25 cellular contexts compared by ENCODE assay signal in the genomic region with DNA sequence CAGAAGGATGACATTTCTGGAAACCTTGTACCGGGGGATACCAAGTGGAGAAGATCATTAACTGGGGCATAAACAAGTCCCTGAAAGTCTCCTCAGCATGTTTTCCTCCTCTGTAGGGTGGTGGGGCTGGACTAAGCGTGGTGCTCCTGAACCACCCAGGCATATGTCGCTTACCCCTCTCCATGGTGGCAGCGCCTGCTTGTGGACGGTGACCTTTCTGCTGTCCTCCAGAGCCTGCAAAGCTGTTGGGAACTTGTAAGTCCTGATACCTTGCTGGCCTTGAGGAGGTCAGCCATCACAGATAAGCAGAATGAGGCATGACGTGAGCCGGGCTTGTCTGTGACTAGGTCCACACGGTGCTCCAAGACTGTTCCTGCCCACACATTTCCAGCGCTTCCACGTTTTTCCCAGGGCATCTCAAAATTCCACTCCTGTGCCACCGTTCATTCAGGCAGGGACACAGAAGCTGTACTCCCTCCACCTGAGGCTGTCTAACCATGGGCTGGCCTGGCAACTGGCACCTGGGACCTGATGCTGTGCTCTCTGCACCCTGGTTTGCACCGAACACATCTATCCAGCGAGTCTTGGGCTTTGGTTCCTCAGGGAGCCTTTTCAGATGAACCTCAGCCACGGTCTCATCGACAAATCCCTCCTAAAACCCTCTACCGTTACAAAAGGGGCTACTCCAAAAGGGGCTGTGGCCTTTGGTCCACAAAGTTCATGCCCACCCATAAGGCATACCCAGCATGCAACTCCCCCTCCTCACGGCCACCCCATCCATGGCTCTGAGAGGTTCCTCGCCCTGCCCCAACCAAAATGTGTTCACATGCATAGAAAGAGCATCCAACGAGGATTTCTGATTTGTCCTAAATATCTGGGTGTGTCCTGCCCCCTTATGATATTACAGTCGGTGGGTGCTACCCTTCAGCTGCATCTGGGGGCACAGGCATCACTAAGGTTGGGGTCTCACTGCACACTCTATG.
DNase-seq lines count a peak whose midpoint lies in the region; ATAC-seq and TF ChIP-seq lines count a peak whose summit lies in the region.
"Had no signal": no experiment of that assay in that cellular context is flagged by ENCODE, and none has a peak within 500 bp of the region (broad histone marks: within the 10 kb centered on the region; RNA-seq: fewer than 3 reads in every experiment).

No MANE protein-coding gene starts in this region.

- TF ChIP-seq CTCF in activated CD8-positive, alpha-beta T cell treated with anti-CD3 and anti-CD28 coated beads for 36 hours (IDR thresholded peaks at IDR 0.05), result no peak
- no peak for TF ChIP-seq CTCF in coronary artery (IDR thresholded peaks at IDR 0.05)
- no peak for TF ChIP-seq CTCF in neural crest cell (conservative IDR thresholded peaks at IDR 0.05)
- TF ChIP-seq CTCF in upper lobe of left lung (IDR thresholded peaks at IDR 0.05), result no peak

- no peak for TF ChIP-seq EP300 in upper lobe of left lung (IDR thresholded peaks at IDR 0.05)

- H3K9me3 ChIP-seq in upper lobe of left lung, result no peaks in the 10 kb centered on the region
- H3K9me3 ChIP-seq: BE2C, body of pancreas, Caco-2, HAP-1 had no signal

- WGBS in upper lobe of left lung, 2 donors, result 87 to 90% methylated on average over 19 to 20 of the region's 20 CpGs

- peaks cover 5% of the 10 kb centered on the region for H3K27me3 Mint-ChIP-seq in activated CD8-positive, alpha-beta T cell treated with anti-CD3 and anti-CD28 coated beads, Interleukin-2, amount 10 ng/mL, durations not matched to agents 7 days and 5 days (ENCODE audit: low read depth)
- H3K27me3 Mint-ChIP-seq in activated CD8-positive, alpha-beta T cell treated with anti-CD3 and anti-CD28 coated beads for 36 hours, result peaks cover 8% of the 10 kb centered on the region
- H3K27me3 Mint-ChIP-seq in neural crest cell (ENCODE audit: low read depth), result no peaks in the 10 kb centered on the region
- H3K27me3 Mint-ChIP-seq in natural killer cell treated with Interleukin-12 subunit alpha and Interleukin-12 subunit beta and Interleukin-15 and Interleukin-18, amount 100 ng/mL, for 72 hours, result peaks cover 23 to 33% of the 10 kb centered on the region in 2 donors
- H3K27me3 Mint-ChIP-seq: type B pancreatic cell had no signal

- no peaks in the 10 kb centered on the region for H3K36me3 ChIP-seq in upper lobe of left lung
- H3K36me3 ChIP-seq: BE2C, HAP-1 had no signal

- no peak for ATAC-seq in activated CD8-positive, alpha-beta T cell treated with anti-CD3 and anti-CD28 coated beads, Interleukin-2, amount 10 ng/mL, durations not matched to agents 7 days and 5 days
- no peak for ATAC-seq in activated CD8-positive, alpha-beta T cell treated with anti-CD3 and anti-CD28 coated beads for 36 hours
- no peak for ATAC-seq in upper lobe of left lung (ENCODE audit: low FRiP score in 2 of 2)
- ATAC-seq in natural killer cell treated with Interleukin-12 subunit alpha and Interleukin-12 subunit beta and Interleukin-15 and Interleukin-18, amount 100 ng/mL, for 72 hours, result no peak
- ATAC-seq: body of pancreas; stimulated activated naive CD8-positive, alpha-beta T cell treated with anti-CD3 and anti-CD28 coated beads, Interleukin-15, Interleukin-2, amounts not matched to agents 100 U/mL and 50 U/mL, for 24 hours had no signal

- H3K27me3 ChIP-seq in upper lobe of left lung, result no peaks in the 10 kb centered on the region
- H3K27me3 ChIP-seq: BE2C, body of pancreas had no signal

- peaks cover 11 to 21% (median 16%) of the 10 kb centered on the region in 4 donors for H3K4me1 ChIP-seq in upper lobe of left lung
- H3K4me1 ChIP-seq: BE2C, body of pancreas, Caco-2, HAP-1 had no signal

- no peak overlapping the region for H3K4me3 Mint-ChIP-seq in activated CD8-positive, alpha-beta T cell treated with anti-CD3 and anti-CD28 coated beads, Interleukin-2, amount 10 ng/mL, durations not matched to agents 7 days and 5 days
- no peak overlapping the region for H3K4me3 Mint-ChIP-seq in activated CD8-positive, alpha-beta T cell treated with anti-CD3 and anti-CD28 coated beads for 36 hours
- H3K4me3 Mint-ChIP-seq in neural crest cell, result no peak overlapping the region
- H3K4me3 Mint-ChIP-seq in natural killer cell treated with Interleukin-12 subunit alpha and Interleukin-12 subunit beta and Interleukin-15 and Interleukin-18, amount 100 ng/mL, for 72 hours, result no peak overlapping the region
- H3K4me3 Mint-ChIP-seq: activated naive CD8-positive, alpha-beta T cell treated with anti-CD3 and anti-CD28 coated beads for 36 hours; type B pancreatic cell had no signal

- intact Hi-C loops in activated CD8-positive, alpha-beta T cell treated with anti-CD3 and anti-CD28 coated beads for 36 hours (cut with micrococcal nuclease), result no loop called here

- POLR2A ChIA-PET in activated CD8-positive, alpha-beta T cell treated with anti-CD3 and anti-CD28 coated beads, Interleukin-2, amount 10 ng/mL, durations not matched to agents 7 days and 5 days (lab: Charles Lee), result no interaction called here
- POLR2A ChIA-PET in activated CD8-positive, alpha-beta T cell treated with anti-CD3 and anti-CD28 coated beads for 36 hours (lab: Charles Lee), result no interaction called here

- H3K4me3 ChIP-seq in coronary artery (no peak overlapping the region), upper lobe of left lung (no peak overlapping the region)
- H3K4me3 ChIP-seq: body of pancreas, HAP-1, skin epidermis had no signal

- H3K27ac ChIP-seq in coronary artery (peak overlapping the region in 1 of 2 donors; percentile 70), upper lobe of left lung (peak overlapping the region; percentile 5 to 82 (median 76))

- TF ChIP-seq POLR2A in upper lobe of left lung (IDR thresholded peaks at IDR 0.05), result no peak

- H3K4me1 Mint-ChIP-seq in activated CD8-positive, alpha-beta T cell treated with anti-CD3 and anti-CD28 coated beads, Interleukin-2, amount 10 ng/mL, durations not matched to agents 7 days and 5 days (ENCODE audit: low read depth), result no peaks in the 10 kb centered on the region
- H3K4me1 Mint-ChIP-seq in activated CD8-positive, alpha-beta T cell treated with anti-CD3 and anti-CD28 coated beads for 36 hours (ENCODE audit: low read depth), result no peaks in the 10 kb centered on the region
- H3K4me1 Mint-ChIP-seq in neural crest cell, result peaks cover 27% of the 10 kb centered on the region
- H3K4me1 Mint-ChIP-seq in natural killer cell treated with Interleukin-12 subunit alpha and Interleukin-12 subunit beta and Interleukin-15 and Interleukin-18, amount 100 ng/mL, for 72 hours (ENCODE audit: low read depth in 2 of 2), result no peaks in the 10 kb centered on the region
- H3K4me1 Mint-ChIP-seq: activated naive CD8-positive, alpha-beta T cell treated with anti-CD3 and anti-CD28 coated beads for 36 hours had no signal

- DNase-seq in activated CD8-positive, alpha-beta T cell treated with anti-CD3 and anti-CD28 coated beads, Interleukin-2, amount 10 ng/mL, durations not matched to agents 7 days and 5 days, result peak; percentile 14
- DNase-seq in activated CD8-positive, alpha-beta T cell treated with anti-CD3 and anti-CD28 coated beads for 36 hours, result no peak
- DNase-seq in coronary artery (ENCODE audit: low spot score), result peak; percentile 55
- no peak for DNase-seq in neural crest cell (ENCODE audit: low read depth, low spot score)
- no peak for DNase-seq in upper lobe of left lung
- no peak for DNase-seq in foreskin melanocyte
- no peak for DNase-seq in natural killer cell treated with Interleukin-12 subunit alpha and Interleukin-12 subunit beta and Interleukin-15 and Interleukin-18, amount 100 ng/mL, for 72 hours (ENCODE audit: low spot score)
- DNase-seq in amniotic stem cell (lab: John Stamatoyannopoulos, UW), result no peak
- DNase-seq: 8988T; activated CD4-positive, CD25-positive, alpha-beta regulatory T cell; activated naive CD8-positive, alpha-beta T cell treated with anti-CD3 and anti-CD28 coated beads for 36 hours; BE2C; Caco-2; DND-41; naive thymus-derived CD8-positive, alpha-beta T cell; NCI-H1105 treated with DMSO at 0.1 percent for 48 hours; NCI-H2107; NCI-H510A treated with DMSO at 0.1 percent for 48 hours; stimulated activated naive CD8-positive, alpha-beta T cell treated with anti-CD3 and anti-CD28 coated beads, Interleukin-15, Interleukin-2, amounts not matched to agents 100 U/mL and 50 U/mL, for 24 hours; T1000 had no signal

- no peak overlapping the region for H3K27ac Mint-ChIP-seq in activated CD8-positive, alpha-beta T cell treated with anti-CD3 and anti-CD28 coated beads, Interleukin-2, amount 10 ng/mL, durations not matched to agents 7 days and 5 days
- no peak overlapping the region for H3K27ac Mint-ChIP-seq in activated CD8-positive, alpha-beta T cell treated with anti-CD3 and anti-CD28 coated beads for 36 hours
- H3K27ac Mint-ChIP-seq in neural crest cell (ENCODE audit: unreplicated experiment), result peak overlapping the region; percentile 57
- H3K27ac Mint-ChIP-seq in natural killer cell treated with Interleukin-12 subunit alpha and Interleukin-12 subunit beta and Interleukin-15 and Interleukin-18, amount 100 ng/mL, for 72 hours, result no peak overlapping the region
- H3K27ac Mint-ChIP-seq: activated naive CD8-positive, alpha-beta T cell treated with anti-CD3 and anti-CD28 coated beads for 36 hours; activated T-helper 2 cell treated with anti-CD3 and anti-CD28 coated beads, Interferon-gamma antibody, Interleukin-2, Interleukin-4, amounts not matched to agents 10 μg/mL and 5 μg/mL and 100 μg/mL, durations not matched to agents 14 hours and 24 hours and 36 hours; type B pancreatic cell had no signal

- CTCF ChIA-PET in activated CD8-positive, alpha-beta T cell treated with anti-CD3 and anti-CD28 coated beads, Interleukin-2, amount 10 ng/mL, durations not matched to agents 7 days and 5 days (lab: Charles Lee), result no interaction called here
- CTCF ChIA-PET in activated CD8-positive, alpha-beta T cell treated with anti-CD3 and anti-CD28 coated beads for 36 hours (lab: Charles Lee), result no interaction called here

- H3K36me3 Mint-ChIP-seq in activated CD8-positive, alpha-beta T cell treated with anti-CD3 and anti-CD28 coated beads, Interleukin-2, amount 10 ng/mL, durations not matched to agents 7 days and 5 days (ENCODE audit: low read depth), result no peaks in the 10 kb centered on the region
- H3K36me3 Mint-ChIP-seq in activated CD8-positive, alpha-beta T cell treated with anti-CD3 and anti-CD28 coated beads for 36 hours (ENCODE audit: low read depth), result no peaks in the 10 kb centered on the region
- H3K36me3 Mint-ChIP-seq in neural crest cell (ENCODE audit: low read depth), result no peaks in the 10 kb centered on the region
- no peaks in the 10 kb centered on the region for H3K36me3 Mint-ChIP-seq in natural killer cell treated with Interleukin-12 subunit alpha and Interleukin-12 subunit beta and Interleukin-15 and Interleukin-18, amount 100 ng/mL, for 72 hours
- H3K36me3 Mint-ChIP-seq: activated naive CD8-positive, alpha-beta T cell treated with anti-CD3 and anti-CD28 coated beads for 36 hours; naive thymus-derived CD8-positive, alpha-beta T cell; type B pancreatic cell had no signal

- peaks cover 4% of the 10 kb centered on the region for H3K9me3 Mint-ChIP-seq in activated CD8-positive, alpha-beta T cell treated with anti-CD3 and anti-CD28 coated beads, Interleukin-2, amount 10 ng/mL, durations not matched to agents 7 days and 5 days (ENCODE audit: insufficient read depth)
- no peaks in the 10 kb centered on the region for H3K9me3 Mint-ChIP-seq in activated CD8-positive, alpha-beta T cell treated with anti-CD3 and anti-CD28 coated beads for 36 hours
- H3K9me3 Mint-ChIP-seq in neural crest cell, result no peaks in the 10 kb centered on the region
- H3K9me3 Mint-ChIP-seq in natural killer cell treated with Interleukin-12 subunit alpha and Interleukin-12 subunit beta and Interleukin-15 and Interleukin-18, amount 100 ng/mL, for 72 hours, result no peaks in the 10 kb centered on the region
- H3K9me3 Mint-ChIP-seq: activated naive CD8-positive, alpha-beta T cell treated with anti-CD3 and anti-CD28 coated beads for 36 hours; type B pancreatic cell had no signal

Comparison
In these comparisons a context has a peak if more than half of its experiments do, and no peak if none do; other contexts are left out.
1. DNase-seq: peak in activated CD8-positive, alpha-beta T cell treated with anti-CD3 and anti-CD28 coated beads, Interleukin-2, amount 10 ng/mL, durations not matched to agents 7 days and 5 days (single experiment) and coronary artery (single experiment); none in activated CD8-positive, alpha-beta T cell treated with anti-CD3 and anti-CD28 coated beads for 36 hours (single experiment), neural crest cell (single experiment), upper lobe of left lung (0 of 2), foreskin melanocyte (single experiment), natural killer cell treated with Interleukin-12 subunit alpha and Interleukin-12 subunit beta and Interleukin-15 and Interleukin-18, amount 100 ng/mL, for 72 hours (single experiment) and amniotic stem cell (single experiment).